ENCODE assay signal across 9 cellular contexts in genomic region chr13:40485611-40486517, GRCh38.
DNase-seq lines count a peak whose midpoint lies in the region; ATAC-seq and TF ChIP-seq lines count a peak whose summit lies in the region.
"Had no signal": no experiment of that assay in that cellular context is flagged by ENCODE, and none has a peak within 500 bp of the region (broad histone marks: within the 10 kb centered on the region; RNA-seq: fewer than 3 reads in every experiment).

No MANE protein-coding gene starts in this region.

- peak; percentile 81 to 92 (median 91) for DNase-seq in CD4-positive, alpha-beta memory T cell
- peak; percentile 41 for DNase-seq in activated T-cell treated with anti-CD3 and anti-CD28 coated beads for 1 hour (ENCODE audit: low read depth)
- no peak for DNase-seq in natural killer cell treated with Interleukin-12 subunit alpha and Interleukin-12 subunit beta and Interleukin-15 and Interleukin-18, amount 100 ng/mL, for 72 hours (ENCODE audit: low spot score)
- DNase-seq in progenitor cell of endocrine pancreas (ENCODE audit: low spot score, unreplicated experiment), result no peak
- no peak for DNase-seq in Ammon's horn (ENCODE audit: low spot score)
- no peak for DNase-seq in H4 (ENCODE audit: low spot score)
- DNase-seq in RPMI8226, result no peak

- peaks cover 87% of the 10 kb centered on the region for H3K4me1 ChIP-seq in CD4-positive, alpha-beta memory T cell (ENCODE audit: insufficient read depth, low read length)

- POLR2A ChIA-PET in CD4-positive, alpha-beta memory T cell (lab: Charles Lee; ENCODE audit: partially characterized antibody), result interaction anchor here (0.7 to 4.9 kb wide), 26 partner anchors 9 to 733 kb away, joined by 3 to 70 read pairs (median 3); partner anchors contain the start of gene FOXO1

- H3K9me3 ChIP-seq in CD4-positive, alpha-beta memory T cell (ENCODE audit: control insufficient read depth in 1 of 2, low read length in 2 of 2), result no peaks in the 10 kb centered on the region

- H3K36me3 ChIP-seq in CD4-positive, alpha-beta memory T cell (ENCODE audit: insufficient read depth, low read length), result no peaks in the 10 kb centered on the region

- H3K27me3 Mint-ChIP-seq in CD4-positive, alpha-beta memory T cell, result no peaks in the 10 kb centered on the region
- no peaks in the 10 kb centered on the region for H3K27me3 Mint-ChIP-seq in natural killer cell treated with Interleukin-12 subunit alpha and Interleukin-12 subunit beta and Interleukin-15 and Interleukin-18, amount 100 ng/mL, for 72 hours
- peaks cover 22% of the 10 kb centered on the region for H3K27me3 Mint-ChIP-seq in progenitor cell of endocrine pancreas

- H3K27ac Mint-ChIP-seq in CD4-positive, alpha-beta memory T cell, result peak overlapping the region; percentile 89 to 99 (median 98)
- H3K27ac Mint-ChIP-seq in natural killer cell treated with Interleukin-12 subunit alpha and Interleukin-12 subunit beta and Interleukin-15 and Interleukin-18, amount 100 ng/mL, for 72 hours, result no peak overlapping the region
- H3K27ac Mint-ChIP-seq in progenitor cell of endocrine pancreas, result no peak overlapping the region

- H3K9me3 Mint-ChIP-seq in CD4-positive, alpha-beta memory T cell, result peaks cover 0 to 2% (median 0%) of the 10 kb centered on the region in 8 donors
- no peaks in the 10 kb centered on the region for H3K9me3 Mint-ChIP-seq in natural killer cell treated with Interleukin-12 subunit alpha and Interleukin-12 subunit beta and Interleukin-15 and Interleukin-18, amount 100 ng/mL, for 72 hours
- no peaks in the 10 kb centered on the region for H3K9me3 Mint-ChIP-seq in progenitor cell of endocrine pancreas (ENCODE audit: low read depth)

- peak overlapping the region; percentile 0 to 29 for H3K4me3 ChIP-seq in CD4-positive, alpha-beta memory T cell (ENCODE audit: low read length in 2 of 2)
- H3K4me3 ChIP-seq: lung had no signal

- no peaks in the 10 kb centered on the region for H3K36me3 Mint-ChIP-seq in CD4-positive, alpha-beta memory T cell
- no peaks in the 10 kb centered on the region for H3K36me3 Mint-ChIP-seq in natural killer cell treated with Interleukin-12 subunit alpha and Interleukin-12 subunit beta and Interleukin-15 and Interleukin-18, amount 100 ng/mL, for 72 hours
- H3K36me3 Mint-ChIP-seq in progenitor cell of endocrine pancreas (ENCODE audit: insufficient read depth), result no peaks in the 10 kb centered on the region

- peaks cover 53 to 96% (median 85%) of the 10 kb centered on the region in 4 donors for H3K4me1 Mint-ChIP-seq in CD4-positive, alpha-beta memory T cell
- H3K4me1 Mint-ChIP-seq in natural killer cell treated with Interleukin-12 subunit alpha and Interleukin-12 subunit beta and Interleukin-15 and Interleukin-18, amount 100 ng/mL, for 72 hours (ENCODE audit: low read depth in 2 of 2), result peaks cover 12 to 20% of the 10 kb centered on the region in 2 donors
- peaks cover 8% of the 10 kb centered on the region for H3K4me1 Mint-ChIP-seq in progenitor cell of endocrine pancreas (ENCODE audit: low read depth)

- intact Hi-C loops in CD4-positive, alpha-beta memory T cell (cut with micrococcal nuclease), result loop anchor here (1.0 to 5.0 kb wide), 13 partner anchors 9 to 709 kb away; no protein-coding TSS in a partner anchor

- H3K27me3 ChIP-seq in CD4-positive, alpha-beta memory T cell (ENCODE audit: insufficient read depth, low read length), result no peaks in the 10 kb centered on the region

- no peak for TF ChIP-seq CTCF in progenitor cell of endocrine pancreas (IDR thresholded peaks at IDR 0.05; ENCODE audit: unreplicated experiment)

- H3K27ac ChIP-seq in CD4-positive, alpha-beta memory T cell (ENCODE audit: low read depth, low read length), result peak overlapping the region; percentile 68

- H3K4me3 Mint-ChIP-seq in CD4-positive, alpha-beta memory T cell, result peak overlapping the region; percentile 59 to 93 (median 82)
- no peak overlapping the region for H3K4me3 Mint-ChIP-seq in natural killer cell treated with Interleukin-12 subunit alpha and Interleukin-12 subunit beta and Interleukin-15 and Interleukin-18, amount 100 ng/mL, for 72 hours
- H3K4me3 Mint-ChIP-seq in progenitor cell of endocrine pancreas (ENCODE audit: low read depth), result no peak overlapping the region

- CTCF ChIA-PET in CD4-positive, alpha-beta memory T cell (lab: Charles Lee; ENCODE audit: partially characterized antibody), result interaction anchor here (0.8 to 3.4 kb wide), 6 partner anchors 26 to 417 kb away, joined by 3 to 15 read pairs (median 3); no protein-coding TSS in a partner anchor

- peak; percentile 59 for ATAC-seq in HG03159 (IDR thresholded peaks at IDR 0.05; ENCODE audit: unreplicated experiment)
- ATAC-seq in natural killer cell treated with Interleukin-12 subunit alpha and Interleukin-12 subunit beta and Interleukin-15 and Interleukin-18, amount 100 ng/mL, for 72 hours, result peak; percentile 20 to 72

Comparison
In these comparisons a context has a peak if more than half of its experiments do, and no peak if none do; other contexts are left out.
1. DNase-seq: peak in CD4-positive, alpha-beta memory T cell (5 of 5) and activated T-cell treated with anti-CD3 and anti-CD28 coated beads for 1 hour (single experiment); none in natural killer cell treated with Interleukin-12 subunit alpha and Interleukin-12 subunit beta and Interleukin-15 and Interleukin-18, amount 100 ng/mL, for 72 hours (single experiment), progenitor cell of endocrine pancreas (single experiment), Ammon's horn (single experiment), H4 (single experiment) and RPMI8226 (single experiment).
2. H3K27ac Mint-ChIP-seq: peak in CD4-positive, alpha-beta memory T cell (7 of 7); none in natural killer cell treated with Interleukin-12 subunit alpha and Interleukin-12 subunit beta and Interleukin-15 and Interleukin-18, amount 100 ng/mL, for 72 hours (0 of 2) and progenitor cell of endocrine pancreas (single experiment).
3. H3K4me3 Mint-ChIP-seq: peak in CD4-positive, alpha-beta memory T cell (8 of 8); none in natural killer cell treated with Interleukin-12 subunit alpha and Interleukin-12 subunit beta and Interleukin-15 and Interleukin-18, amount 100 ng/mL, for 72 hours (single experiment) and progenitor cell of endocrine pancreas (single experiment).